12 cellular contexts compared by ENCODE assay signal in genomic region chr2:160294889-160295288, GRCh38.
DNase-seq lines count a peak whose midpoint lies in the region; ATAC-seq and TF ChIP-seq lines count a peak whose summit lies in the region.
"Had no signal": no experiment of that assay in that cellular context is flagged by ENCODE, and none has a peak within 500 bp of the region (broad histone marks: within the 10 kb centered on the region; RNA-seq: fewer than 3 reads in every experiment).

No MANE protein-coding gene starts in this region.

- peaks cover 22 to 32% (median 28%) of the 10 kb centered on the region in 3 donors for H3K4me1 ChIP-seq in skeletal muscle tissue (ENCODE audit: control insufficient read depth in 3 of 3, insufficient read depth in 3 of 3, low read length in 3 of 3)

- peak overlapping the region; percentile 45 for H3K27ac ChIP-seq in skeletal muscle tissue (ENCODE audit: low read depth, low read length)

- no peak for DNase-seq in activated CD4-positive, alpha-beta T cell treated with anti-CD3 and anti-CD28 coated beads, Interleukin-2, amount 10 ng/mL, durations not matched to agents 24 days and 14 days
- no peak for DNase-seq in activated CD4-positive, alpha-beta T cell treated with anti-CD3 and anti-CD28 coated beads, Interleukin-2, amount 50 U/mL, for 4 hours
- DNase-seq in activated T-helper 1 cell treated with anti-CD3 and anti-CD28 coated beads, Interleukin-12 subunit alpha, Interleukin-12 subunit beta, Interleukin-2, Interleukin-4 antibody, amounts not matched to agents 30 ng/mL and 10 ng/mL and 1 ng/mL, durations not matched to agents 14 hours and 24 hours and 36 hours (ENCODE audit: low spot score), result no peak
- DNase-seq in fibroblast of peridontal ligament (ENCODE audit: extremely low read depth), result peak; percentile 62
- no peak for DNase-seq in Calu3
- DNase-seq in NCI-H446 (lab: John Stamatoyannopoulos, UW), result no peak
- DNase-seq: GDM1; NCI-H2171; stimulated activated naive CD4-positive, alpha-beta T cell had no signal

- H3K36me3 ChIP-seq in skeletal muscle tissue (ENCODE audit: control insufficient read depth in 3 of 3, insufficient read depth in 3 of 3, low read length in 3 of 3), result peaks cover 4 to 14% (median 9%) of the 10 kb centered on the region in 3 donors

- H3K9me3 Mint-ChIP-seq in activated CD4-positive, alpha-beta T cell treated with anti-CD3 and anti-CD28 coated beads, Interleukin-2, amount 10 ng/mL, durations not matched to agents 24 days and 14 days, result no peaks in the 10 kb centered on the region
- no peaks in the 10 kb centered on the region for H3K9me3 Mint-ChIP-seq in activated T-helper 1 cell treated with anti-CD3 and anti-CD28 coated beads, Interleukin-12 subunit alpha, Interleukin-12 subunit beta, Interleukin-2, Interleukin-4 antibody, amounts not matched to agents 30 ng/mL and 10 ng/mL and 1 ng/mL, durations not matched to agents 14 hours and 24 hours and 36 hours
- H3K9me3 Mint-ChIP-seq in Calu3 (ENCODE audit: low read depth, unreplicated experiment), result no peaks in the 10 kb centered on the region

- H3K27me3 ChIP-seq in skeletal muscle tissue (ENCODE audit: control insufficient read depth in 3 of 3, insufficient read depth in 3 of 3, low read length in 3 of 3), result no peaks in the 10 kb centered on the region

- peak overlapping the region; percentile 17 for H3K4me3 Mint-ChIP-seq in activated CD4-positive, alpha-beta T cell treated with anti-CD3 and anti-CD28 coated beads, Interleukin-2, amount 10 ng/mL, durations not matched to agents 24 days and 14 days
- H3K4me3 Mint-ChIP-seq in activated T-helper 1 cell treated with anti-CD3 and anti-CD28 coated beads, Interleukin-12 subunit alpha, Interleukin-12 subunit beta, Interleukin-2, Interleukin-4 antibody, amounts not matched to agents 30 ng/mL and 10 ng/mL and 1 ng/mL, durations not matched to agents 14 hours and 24 hours and 36 hours, result no peak overlapping the region
- no peak overlapping the region for H3K4me3 Mint-ChIP-seq in Calu3 (ENCODE audit: low read depth, unreplicated experiment)

- intact Hi-C loops in activated CD4-positive, alpha-beta T cell treated with anti-CD3 and anti-CD28 coated beads, Interleukin-2, amount 10 ng/mL, durations not matched to agents 24 days and 14 days (cut with micrococcal nuclease), result loop anchor here (1.0 to 5.0 kb wide), 3 partner anchors 28 to 398 kb away; no protein-coding TSS in a partner anchor
- intact Hi-C loops in activated T-helper 1 cell treated with anti-CD3 and anti-CD28 coated beads, Interleukin-12 subunit alpha, Interleukin-12 subunit beta, Interleukin-2, Interleukin-4 antibody, amounts not matched to agents 30 ng/mL and 10 ng/mL and 1 ng/mL, durations not matched to agents 14 hours and 24 hours and 36 hours (cut with micrococcal nuclease), result loop anchor here (1.0 to 2.0 kb wide), 3 partner anchors 14 to 71 kb away; no protein-coding TSS in a partner anchor
- intact Hi-C loops in Calu3 (cut with micrococcal nuclease; ENCODE audit: unreplicated experiment), result no loop called here

- CTCF ChIA-PET in Calu3 (lab: Charles Lee), result interaction anchor here (0.7 to 0.9 kb wide), 2 partner anchors 19 to 125 kb away, joined by 3 read pairs; no protein-coding TSS in a partner anchor

- H3K27me3 Mint-ChIP-seq in activated CD4-positive, alpha-beta T cell treated with anti-CD3 and anti-CD28 coated beads, Interleukin-2, amount 10 ng/mL, durations not matched to agents 24 days and 14 days, result no peaks in the 10 kb centered on the region
- no peaks in the 10 kb centered on the region for H3K27me3 Mint-ChIP-seq in activated T-helper 1 cell treated with anti-CD3 and anti-CD28 coated beads, Interleukin-12 subunit alpha, Interleukin-12 subunit beta, Interleukin-2, Interleukin-4 antibody, amounts not matched to agents 30 ng/mL and 10 ng/mL and 1 ng/mL, durations not matched to agents 14 hours and 24 hours and 36 hours (ENCODE audit: insufficient read depth)
- no peaks in the 10 kb centered on the region for H3K27me3 Mint-ChIP-seq in Calu3 (ENCODE audit: unreplicated experiment)

- H3K9ac ChIP-seq in skeletal muscle tissue (ENCODE audit: low read depth in 1 of 3, low read length in 3 of 3), result no peak overlapping the region

- peaks cover 51% of the 10 kb centered on the region for H3K4me1 Mint-ChIP-seq in activated CD4-positive, alpha-beta T cell treated with anti-CD3 and anti-CD28 coated beads, Interleukin-2, amount 10 ng/mL, durations not matched to agents 24 days and 14 days
- H3K4me1 Mint-ChIP-seq in activated T-helper 1 cell treated with anti-CD3 and anti-CD28 coated beads, Interleukin-12 subunit alpha, Interleukin-12 subunit beta, Interleukin-2, Interleukin-4 antibody, amounts not matched to agents 30 ng/mL and 10 ng/mL and 1 ng/mL, durations not matched to agents 14 hours and 24 hours and 36 hours (ENCODE audit: low read depth), result peaks cover 77% of the 10 kb centered on the region
- H3K4me1 Mint-ChIP-seq in Calu3 (ENCODE audit: low read depth, unreplicated experiment), result peaks cover 20% of the 10 kb centered on the region

- no peak for TF ChIP-seq CTCF in Calu3 (IDR thresholded peaks at IDR 0.05; ENCODE audit: unreplicated experiment)

- no TSS peak for BruUV-seq in Calu3 (replicated peaks; lab: Mats Ljungman, UMichigan)

- H3K9me3 ChIP-seq in skeletal muscle tissue (ENCODE audit: control insufficient read depth in 3 of 3, low read length in 3 of 3), result no peaks in the 10 kb centered on the region

- H3K27ac Mint-ChIP-seq in activated CD4-positive, alpha-beta T cell treated with anti-CD3 and anti-CD28 coated beads, Interleukin-2, amount 10 ng/mL, durations not matched to agents 24 days and 14 days, result peak overlapping the region; percentile 2
- H3K27ac Mint-ChIP-seq in activated T-helper 1 cell treated with anti-CD3 and anti-CD28 coated beads, Interleukin-12 subunit alpha, Interleukin-12 subunit beta, Interleukin-2, Interleukin-4 antibody, amounts not matched to agents 30 ng/mL and 10 ng/mL and 1 ng/mL, durations not matched to agents 14 hours and 24 hours and 36 hours, result peak overlapping the region; percentile 2
- H3K27ac Mint-ChIP-seq in Calu3 (ENCODE audit: unreplicated experiment), result no peak overlapping the region

- H3K36me3 Mint-ChIP-seq in activated CD4-positive, alpha-beta T cell treated with anti-CD3 and anti-CD28 coated beads, Interleukin-2, amount 10 ng/mL, durations not matched to agents 24 days and 14 days (ENCODE audit: low read depth), result peaks cover 70% of the 10 kb centered on the region
- peaks cover 61% of the 10 kb centered on the region for H3K36me3 Mint-ChIP-seq in activated T-helper 1 cell treated with anti-CD3 and anti-CD28 coated beads, Interleukin-12 subunit alpha, Interleukin-12 subunit beta, Interleukin-2, Interleukin-4 antibody, amounts not matched to agents 30 ng/mL and 10 ng/mL and 1 ng/mL, durations not matched to agents 14 hours and 24 hours and 36 hours (ENCODE audit: low read depth)
- peaks cover 16% of the 10 kb centered on the region for H3K36me3 Mint-ChIP-seq in Calu3 (ENCODE audit: insufficient read depth, unreplicated experiment)

- ATAC-seq in GM21447 (IDR thresholded peaks at IDR 0.05; ENCODE audit: unreplicated experiment), result no peak
- ATAC-seq: HepG2 had no signal

- no peak overlapping the region for H3K4me3 ChIP-seq in skeletal muscle tissue (ENCODE audit: low read length in 3 of 3)
